In the genomic region with DNA sequence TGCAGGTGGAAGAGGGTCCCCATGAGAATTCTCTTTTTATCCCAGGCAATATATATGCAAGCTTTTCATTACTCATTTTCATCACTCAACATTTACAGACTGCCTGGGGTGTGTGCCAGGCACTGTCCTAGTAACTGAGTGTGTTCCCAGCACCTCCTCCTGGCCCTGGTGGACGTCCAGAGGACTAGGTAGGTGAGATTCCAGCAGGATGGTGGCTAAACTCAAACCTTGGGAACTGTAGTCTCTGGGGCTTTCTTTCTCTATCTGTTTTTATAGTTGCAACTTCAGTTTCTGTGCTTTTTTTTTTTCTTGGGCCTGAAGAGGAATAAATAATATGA, we compare ENCODE assay signal across 12 cellular contexts.
DNase-seq lines count a peak whose midpoint lies in the region; ATAC-seq and TF ChIP-seq lines count a peak whose summit lies in the region.
"Had no signal": no experiment of that assay in that cellular context is flagged by ENCODE, and none has a peak within 500 bp of the region (broad histone marks: within the 10 kb centered on the region; RNA-seq: fewer than 3 reads in every experiment).

No MANE protein-coding gene starts in this region.

- DNase-seq in LNCaP clone FGC (ENCODE audit: low read depth) (peak; percentile 31), cerebellar cortex (ENCODE audit: low spot score) (peak; percentile 64), HK-2 (ENCODE audit: unreplicated experiment) (no peak), NCI-H1694 treated with DMSO at 0.1 percent for 48 hours (lab: John Stamatoyannopoulos, UW) (no peak)
- no peak for DNase-seq in natural killer cell treated with Interleukin-12 subunit alpha and Interleukin-12 subunit beta and Interleukin-15 and Interleukin-18, amount 100 ng/mL, for 72 hours (ENCODE audit: low spot score)
- DNase-seq: activated CD8-positive, alpha-beta memory T cell treated with anti-CD3 and anti-CD28 coated beads, Interleukin-2, amount 50 U/mL, for 4 hours; BE2C; DMS79; SHP77 had no signal

- H4K20me1 ChIP-seq in BLaER1 treated with 17β-estradiol and CSF1 and Interleukin-3, amounts not matched to agents 10 nM and 100 nM, result peaks cover 35 to 100% (median 65%) of the 10 kb centered on the region in 11 experiments; a peak in 21 of 22 replicates

- peak overlapping the region; percentile 73 for H3K4me3 Mint-ChIP-seq in natural killer cell treated with Interleukin-12 subunit alpha and Interleukin-12 subunit beta and Interleukin-15 and Interleukin-18, amount 100 ng/mL, for 72 hours

- H3K27ac Mint-ChIP-seq in natural killer cell treated with Interleukin-12 subunit alpha and Interleukin-12 subunit beta and Interleukin-15 and Interleukin-18, amount 100 ng/mL, for 72 hours, result peak overlapping the region; percentile 80 to 81

- H3K4me2 ChIP-seq in BLaER1 treated with 17β-estradiol and CSF1 and Interleukin-3, amounts not matched to agents 10 nM and 100 nM, result peak overlapping the region; percentile 80 to 94 (median 90)

- H3K27me3 Mint-ChIP-seq in natural killer cell treated with Interleukin-12 subunit alpha and Interleukin-12 subunit beta and Interleukin-15 and Interleukin-18, amount 100 ng/mL, for 72 hours, result no peaks in the 10 kb centered on the region

- no peaks in the 10 kb centered on the region for H3K36me3 Mint-ChIP-seq in natural killer cell treated with Interleukin-12 subunit alpha and Interleukin-12 subunit beta and Interleukin-15 and Interleukin-18, amount 100 ng/mL, for 72 hours

- H3K4me3 ChIP-seq in BLaER1 treated with 17β-estradiol and CSF1 and Interleukin-3, amounts not matched to agents 10 nM and 100 nM, result no peak overlapping the region
- no peak overlapping the region for H3K4me3 ChIP-seq in LNCaP clone FGC (ENCODE audit: low read depth, low read length)

- peaks cover 7 to 36% (median 24%) of the 10 kb centered on the region in 11 experiments; a peak in 20 of 22 replicates for H3K36me3 ChIP-seq in BLaER1 treated with 17β-estradiol and CSF1 and Interleukin-3, amounts not matched to agents 10 nM and 100 nM
- H3K36me3 ChIP-seq: BE2C had no signal

- peaks cover 61 to 73% (median 67%) of the 10 kb centered on the region in 10 experiments for H3K4me1 ChIP-seq in BLaER1 treated with 17β-estradiol and CSF1 and Interleukin-3, amounts not matched to agents 10 nM and 100 nM
- H3K4me1 ChIP-seq: BE2C had no signal

- H3K9ac ChIP-seq in BLaER1 treated with 17β-estradiol and CSF1 and Interleukin-3, amounts not matched to agents 10 nM and 100 nM, result peak overlapping the region in 4 of 11 experiments; percentile 60 to 71 (median 67); a peak in 4 of 22 replicates

- H3K9me3 ChIP-seq in BLaER1 treated with 17β-estradiol and CSF1 and Interleukin-3, amounts not matched to agents 10 nM and 100 nM (replicated peaks in 1 of 11), result peaks cover 0 to 5% (median 4%) of the 10 kb centered on the region in 11 experiments; a peak in 7 of 22 replicates
- H3K9me3 ChIP-seq: BE2C had no signal

- 0 out of 2 replicates have a peak, but pooled peaks have one; percentile 10 for TF ChIP-seq CTCF in LNCaP clone FGC (IDR thresholded peaks at IDR 0.05; ENCODE audit: control insufficient read depth, extremely low read depth, insufficient read depth)

- peak overlapping the region in 7 of 11 experiments; percentile 63 to 85 (median 73); a peak in 8 of 22 replicates for H3K27ac ChIP-seq in BLaER1 treated with 17β-estradiol and CSF1 and Interleukin-3, amounts not matched to agents 10 nM and 100 nM

- no peaks in the 10 kb centered on the region for H3K27me3 ChIP-seq in BLaER1 treated with 17β-estradiol and CSF1 and Interleukin-3, amounts not matched to agents 10 nM and 100 nM
- H3K27me3 ChIP-seq: BE2C had no signal

- H3K9me3 Mint-ChIP-seq in natural killer cell treated with Interleukin-12 subunit alpha and Interleukin-12 subunit beta and Interleukin-15 and Interleukin-18, amount 100 ng/mL, for 72 hours, result no peaks in the 10 kb centered on the region

- no peak for ATAC-seq in natural killer cell treated with Interleukin-12 subunit alpha and Interleukin-12 subunit beta and Interleukin-15 and Interleukin-18, amount 100 ng/mL, for 72 hours
- ATAC-seq in GM21786 (IDR thresholded peaks at IDR 0.05; ENCODE audit: unreplicated experiment) (no peak), GM21423 (IDR thresholded peaks at IDR 0.05; ENCODE audit: unreplicated experiment) (no peak)

- peaks cover 61 to 70% of the 10 kb centered on the region in 2 donors for H3K4me1 Mint-ChIP-seq in natural killer cell treated with Interleukin-12 subunit alpha and Interleukin-12 subunit beta and Interleukin-15 and Interleukin-18, amount 100 ng/mL, for 72 hours (ENCODE audit: low read depth in 2 of 2)

Comparison
In these comparisons a context has a peak if more than half of its experiments do, and no peak if none do; other contexts are left out.
1. DNase-seq: peak in LNCaP clone FGC (single experiment) and cerebellar cortex (single experiment); none in natural killer cell treated with Interleukin-12 subunit alpha and Interleukin-12 subunit beta and Interleukin-15 and Interleukin-18, amount 100 ng/mL, for 72 hours (single experiment), HK-2 (single experiment) and NCI-H1694 treated with DMSO at 0.1 percent for 48 hours (single experiment).